ENCODE assay signal across 19 cellular contexts in the genomic region with DNA sequence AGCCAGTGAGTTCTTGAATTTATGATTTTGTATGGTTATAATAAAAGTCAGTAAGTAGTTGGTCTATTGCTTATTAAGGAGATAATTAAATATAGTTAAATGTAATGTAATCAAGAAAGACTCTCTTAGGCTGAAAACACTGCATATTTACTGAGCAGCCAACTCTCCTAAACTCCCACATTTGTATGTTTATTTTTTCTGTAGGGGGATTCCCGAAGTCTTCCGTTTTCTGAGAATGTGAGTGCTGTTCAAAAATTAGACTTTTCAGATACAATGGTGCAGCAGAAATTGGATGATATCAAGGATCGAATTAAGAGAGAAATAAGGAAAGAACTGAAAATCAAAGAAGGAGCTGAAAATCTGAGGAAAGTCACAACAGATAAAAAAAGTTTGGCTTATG.
"Had no signal": no experiment of that assay in that cellular context is flagged by ENCODE, and none has a peak within 500 bp of the region (broad histone marks: within the 10 kb centered on the region; RNA-seq: fewer than 3 reads in every experiment).

No MANE protein-coding gene starts in this region.

- H3K27ac ChIP-seq: parathyroid adenoma, thyroid gland had no signal

- H3K4me1 ChIP-seq: parathyroid adenoma had no signal

- H3K36me3 ChIP-seq: brain microvascular endothelial cell, thyroid gland had no signal

- H3K4me3 ChIP-seq: thyroid gland had no signal

- H3K27ac Mint-ChIP-seq: activated CD4-positive, alpha-beta T cell treated with anti-CD3 and anti-CD28 coated beads, Interleukin-2, amount 10 ng/mL, durations not matched to agents 24 days and 14 days; activated naive CD8-positive, alpha-beta T cell; activated T-cell treated with anti-CD3 and anti-CD28 coated beads, Interleukin-2, amount 50 U/mL, for 72 hours; stimulated activated naive B cell treated with anti-CD40 and anti-IgM and Interleukin-4, amounts not matched to agents 10 μg/mL and 1 μg/mL and 100 μg/mL, for 72 hours; T-helper 2 cell treated with Interferon-gamma antibody and Interleukin-4, amounts not matched to agents 5 μg/mL and 100 μg/mL, for 36 hours had no signal

- H2AFZ ChIP-seq: parathyroid adenoma had no signal

- H3K9me3 ChIP-seq: thyroid gland had no signal

- H3K4me3 Mint-ChIP-seq: activated CD4-positive, alpha-beta T cell treated with anti-CD3 and anti-CD28 coated beads, Interleukin-2, amount 10 ng/mL, durations not matched to agents 24 days and 14 days; activated naive CD8-positive, alpha-beta T cell; activated T-cell treated with anti-CD3 and anti-CD28 coated beads, Interleukin-2, amount 50 U/mL, for 72 hours; stimulated activated naive B cell treated with anti-CD40 and anti-IgM and Interleukin-4, amounts not matched to agents 10 μg/mL and 1 μg/mL and 100 μg/mL, for 72 hours; T-helper 2 cell treated with Interferon-gamma antibody and Interleukin-4, amounts not matched to agents 5 μg/mL and 100 μg/mL, for 36 hours had no signal

- H3K27me3 ChIP-seq: brain microvascular endothelial cell, thyroid gland had no signal

- H3K9ac ChIP-seq: parathyroid adenoma had no signal

- DNase-seq: activated CD4-positive, alpha-beta T cell treated with anti-CD3 and anti-CD28 coated beads, Interleukin-2, amount 10 ng/mL, durations not matched to agents 24 days and 14 days; activated CD4-positive, CD25-positive, alpha-beta regulatory T cell; activated CD8-positive, alpha-beta memory T cell treated with anti-CD3 and anti-CD28 coated beads, Interleukin-2, amount 50 U/mL, for 48 hours; activated gamma-delta T cell; activated T-cell treated with anti-CD3 and anti-CD28 coated beads, Interleukin-2, amount 50 U/mL, for 72 hours; amygdala; effector CD8-positive, alpha-beta T cell; glutamatergic neuron; hypothalamus; kidney glomerular epithelial cell; left ventricle myocardium superior; stimulated activated CD4-positive, alpha-beta T cell treated with anti-CD3 and anti-CD28 coated beads, Interleukin-15, amount 100 ng/mL, for 24 hours; stimulated activated CD4-positive, alpha-beta T cell treated with anti-CD3 and anti-CD28 coated beads, Interleukin-4, amount 100 ng/mL, for 1 hour; stimulated activated naive B cell treated with anti-CD40 and anti-IgM and Interleukin-4, amounts not matched to agents 10 μg/mL and 1 μg/mL and 100 μg/mL, for 72 hours; thyroid gland had no signal

- H3K27me3 Mint-ChIP-seq: activated CD4-positive, alpha-beta T cell treated with anti-CD3 and anti-CD28 coated beads, Interleukin-2, amount 10 ng/mL, durations not matched to agents 24 days and 14 days; activated naive CD8-positive, alpha-beta T cell; stimulated activated naive B cell treated with anti-CD40 and anti-IgM and Interleukin-4, amounts not matched to agents 10 μg/mL and 1 μg/mL and 100 μg/mL, for 72 hours had no signal
